ENCODE assay signal across 9 cellular contexts in the genomic region with DNA sequence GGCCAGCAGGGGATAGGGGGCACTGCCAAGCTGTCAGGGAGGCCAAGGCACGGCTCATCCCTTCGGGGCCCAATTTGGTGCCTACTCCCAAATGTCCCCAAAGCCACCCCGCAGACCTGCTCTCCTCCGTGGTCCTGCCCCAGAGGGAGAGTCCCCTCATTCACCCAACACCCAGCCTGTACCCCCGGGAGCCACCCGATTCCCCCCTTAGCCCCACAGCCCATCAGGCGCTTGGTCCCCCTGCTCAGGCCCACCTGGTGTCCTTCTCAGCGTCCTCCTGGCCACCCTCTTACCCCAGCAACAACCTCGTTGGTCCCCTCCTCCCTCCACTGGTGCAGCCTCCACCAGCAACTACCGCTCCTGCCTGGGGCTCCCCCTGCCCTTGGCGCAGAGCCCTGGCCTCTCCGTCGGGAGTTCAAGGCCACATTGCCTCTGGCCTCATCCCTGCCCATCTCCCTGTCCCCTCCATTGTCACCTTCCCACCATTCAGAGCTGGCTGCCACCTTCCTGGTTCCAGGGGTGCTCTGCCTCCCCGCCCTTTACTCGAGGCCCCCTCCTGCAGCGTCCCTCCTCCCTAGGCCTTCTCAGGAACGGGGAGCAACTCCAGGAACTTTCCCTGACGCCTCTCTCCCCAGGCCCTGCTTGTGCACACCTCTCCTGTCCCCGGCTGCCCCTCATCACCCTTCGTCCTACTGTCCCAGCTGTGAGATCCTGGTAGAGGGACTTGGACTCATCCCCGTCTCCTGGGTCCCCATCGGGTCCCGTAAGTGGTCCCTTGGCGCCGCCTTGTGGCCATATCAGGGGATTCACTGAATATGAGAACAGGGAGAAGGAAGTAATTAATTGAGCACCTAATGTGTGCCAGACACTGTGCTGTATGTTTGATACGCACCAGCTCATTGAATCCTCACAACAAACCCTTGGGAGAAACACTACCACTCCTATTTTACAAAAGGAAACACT.
DNase-seq lines count a peak whose midpoint lies in the region; ATAC-seq, FAIRE-seq and TF ChIP-seq lines count a peak whose summit lies in the region.
"Had no signal": no experiment of that assay in that cellular context is flagged by ENCODE, and none has a peak within 500 bp of the region (broad histone marks: within the 10 kb centered on the region; RNA-seq: fewer than 3 reads in every experiment).

No MANE protein-coding gene starts in this region.

- H3K9me2 ChIP-seq in DOHH2 (replicated peaks; ENCODE audit: control insufficient read depth, low read length), result no peaks in the 10 kb centered on the region

- POLR2A ChIA-PET in HepG2 (lab: Yijun Ruan, JAX), result no interaction called here

- ATAC-seq in HepG2 (peak; percentile 21), HG02610 (IDR thresholded peaks at IDR 0.05; ENCODE audit: unreplicated experiment) (no peak)
- ATAC-seq: naive thymus-derived CD8-positive, alpha-beta T cell had no signal

- no peak for FAIRE-seq in bronchial epithelial cell (lab: Jason Lieb, UNC)
- no peak for FAIRE-seq in HepG2 (lab: Jason Lieb, UNC)

- H3K27ac ChIP-seq in DOHH2 (ENCODE audit: low read depth, low read length) (no peak overlapping the region), HepG2 (ENCODE audit: extremely low read length, insufficient read depth, low read length) (no peak overlapping the region)

- no peak overlapping the region for H3K4me2 ChIP-seq in DOHH2 (ENCODE audit: low read length)
- no peak overlapping the region for H3K4me2 ChIP-seq in HepG2 (ENCODE audit: low read depth, low read length)

- H3K27me3 ChIP-seq in DOHH2 (ENCODE audit: control insufficient read depth, low read length) (no peaks in the 10 kb centered on the region), bronchial epithelial cell (ENCODE audit: control insufficient read depth, insufficient read depth, low read length) (no peaks in the 10 kb centered on the region), HepG2 (ENCODE audit: control insufficient read depth in 1 of 2, insufficient read depth in 2 of 2, low read length in 2 of 2) (peaks cover 0 to 12% of the 10 kb centered on the region in 2 experiments; a peak in 3 of 5 replicates)

- no peak; a peak in 1 of 4 replicates for TF ChIP-seq POLR2A in HepG2 (IDR thresholded peaks at IDR 0.05; ENCODE audit: insufficient read depth in 1 of 2, low read depth in 2 of 2, low read length in 2 of 2)

- H3K9ac ChIP-seq in HepG2 (ENCODE audit: insufficient read depth, low read depth, low read length), result no peak overlapping the region

- H3K4me1 ChIP-seq in DOHH2 (ENCODE audit: control insufficient read depth, low read length) (no peaks in the 10 kb centered on the region), HepG2 (ENCODE audit: insufficient read depth, low read length) (peaks cover 25% of the 10 kb centered on the region)

- intact Hi-C loops in HepG2 (cut with micrococcal nuclease; ENCODE audit: unreplicated experiment), result loop anchor here (2.0 kb wide), 1 partner anchor 64 kb away; no protein-coding TSS in a partner anchor

- H3K9me3 ChIP-seq in DOHH2 (ENCODE audit: control insufficient read depth, insufficient read depth, low read length) (no peaks in the 10 kb centered on the region), HepG2 (ENCODE audit: low read length) (no peaks in the 10 kb centered on the region)

- no peaks in the 10 kb centered on the region for H3F3A ChIP-seq in DOHH2 (ENCODE audit: control insufficient read depth, insufficient read depth)

- no peak for TF ChIP-seq EP300 in HepG2 (IDR thresholded peaks at IDR 0.05; ENCODE audit: low read depth in 2 of 2, low read length in 2 of 2)
- TF ChIP-seq EP300 in HepG2 (CRISPR knock-in tag; IDR thresholded peaks at IDR 0.05; ENCODE audit: borderline replicate concordance), result no peak

- WGBS in HepG2 (ENCODE audit: low lambda C conversion rate), result 48% methylated on average over 24 of the region's 26 CpGs

- peak; percentile 57 for TF ChIP-seq RAD21 in HepG2 (CRISPR knock-in tag; IDR thresholded peaks at IDR 0.05)

- in situ Hi-C loops in HepG2 (cut with HindIII; ENCODE audit: extremely low pct_ligation_motif_present, low pct_unique_long_range_greater_than_20kb), result no loop called here

- H3K4me3 ChIP-seq in DOHH2 (ENCODE audit: low read length) (no peak overlapping the region), bronchial epithelial cell (ENCODE audit: low read depth, low read length) (no peak overlapping the region), HepG2 (replicated peaks in 1 of 3; ENCODE audit: insufficient read depth in 1 of 3, low read depth in 2 of 3, low read length in 3 of 3) (no peak overlapping the region)

- TF ChIP-seq CTCF in DOHH2 (IDR thresholded peaks at IDR 0.05; ENCODE audit: low read depth, low read length, poor library complexity, severe bottlenecking) (peak; percentile 89), bronchial epithelial cell (IDR thresholded peaks at IDR 0.05; ENCODE audit: insufficient read depth, low read length, severe bottlenecking) (peak; percentile 61), HepG2 (CRISPR knock-in tag; IDR thresholded peaks at IDR 0.05) (peak; percentile 79)

- H3K79me2 ChIP-seq in DOHH2 (ENCODE audit: control insufficient read depth, low read length), result no peaks in the 10 kb centered on the region
- H3K79me2 ChIP-seq in HepG2 (ENCODE audit: insufficient read depth, low read length), result no peaks in the 10 kb centered on the region

- no peak overlapping the region for H2AFZ ChIP-seq in HepG2 (ENCODE audit: low read length)

- no peaks in the 10 kb centered on the region for H3K36me3 ChIP-seq in DOHH2 (ENCODE audit: control insufficient read depth, low read length)
- H3K36me3 ChIP-seq in bronchial epithelial cell (ENCODE audit: control insufficient read depth, insufficient read depth, low read length), result no peaks in the 10 kb centered on the region
- H3K36me3 ChIP-seq in HepG2 (replicated peaks in 1 of 2; ENCODE audit: control insufficient read depth in 1 of 2, insufficient read depth in 2 of 2, low read length in 2 of 2), result peaks cover 4 to 7% of the 10 kb centered on the region in 2 experiments; a peak in 3 of 5 replicates

- H4K20me1 ChIP-seq in DOHH2 (ENCODE audit: control insufficient read depth, insufficient read depth, low read depth, low read length), result 0 out of 2 replicates have a peak, but pooled peaks cover 3% of the 10 kb centered on the region
- H4K20me1 ChIP-seq in HepG2 (ENCODE audit: insufficient read depth, low read length), result no peaks in the 10 kb centered on the region; the same call in 1 of the 2 replicates

- BruUV-seq in HepG2 (replicated peaks; lab: Mats Ljungman, UMichigan), result no TSS peak

- CTCF ChIA-PET in HepG2 (lab: Yijun Ruan, JAX; ENCODE audit: low intra/inter-chr PET ratio, low total read pairs), result interaction anchor here (1.1 to 1.4 kb wide), 2 partner anchors 87 to 225 kb away, joined by 4 read pairs; no protein-coding TSS in a partner anchor

- peak; percentile 82 for DNase-seq in HuH-7 (ENCODE audit: low spot score)
- DNase-seq in T-helper 9 cell, result peak; percentile 11
- DNase-seq in bronchial epithelial cell (ENCODE audit: low read depth), result no peak
- peak; percentile 49 for DNase-seq in HepG2 (ENCODE audit: low spot score)
- peak; percentile 37 to 43 for DNase-seq in stimulated activated CD8-positive, alpha-beta memory T cell treated with anti-CD3 and anti-CD28 coated beads, Interleukin-7, amount 100 ng/mL, for 48 hours (ENCODE audit: extremely low read depth in 1 of 2, low read depth in 1 of 2)
- DNase-seq in mesenteric fat pad (ENCODE audit: low spot score), result no peak

TF ChIP-seq in HepG2, 621 proteins besides CTCF, POLR2A, EP300 and RAD21 (continues in another document):
- TF ChIP-seq MIER3 (CRISPR knock-in tag; IDR thresholded peaks at IDR 0.05; ENCODE audit: borderline replicate concordance) (no peak), EHMT2 (IDR thresholded peaks at IDR 0.05; ENCODE audit: borderline replicate concordance, low read depth, low read length) (no peak), ZFYVE20 (CRISPR knock-in tag; IDR thresholded peaks at IDR 0.05; ENCODE audit: borderline replicate concordance, low read depth) (no peak)
- TF ChIP-seq, protein P1, sequence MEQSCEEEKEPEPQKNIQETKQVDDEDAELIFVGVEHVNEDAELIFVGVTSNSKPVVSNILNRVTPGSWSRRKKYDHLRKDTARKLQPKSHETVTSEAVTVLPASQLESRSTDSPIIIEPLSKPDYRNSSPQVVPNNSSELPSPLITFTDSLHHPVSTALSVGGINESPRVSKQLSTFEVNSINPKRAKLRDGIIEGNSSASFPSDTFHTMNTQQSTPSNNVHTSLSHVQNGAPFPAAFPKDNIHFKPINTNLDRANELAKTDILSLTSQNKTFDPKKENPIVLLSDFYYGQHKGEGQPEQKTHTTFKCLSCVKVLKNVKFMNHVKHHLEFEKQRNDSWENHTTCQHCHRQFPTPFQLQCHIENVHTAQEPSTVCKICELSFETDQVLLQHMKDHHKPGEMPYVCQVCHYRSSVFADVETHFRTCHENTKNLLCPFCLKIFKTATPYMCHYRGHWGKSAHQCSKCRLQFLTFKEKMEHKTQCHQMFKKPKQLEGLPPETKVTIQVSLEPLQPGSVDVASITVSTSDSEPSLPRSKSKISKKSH (CRISPR knock-in tag; IDR thresholded peaks at IDR 0.05; ENCODE audit: borderline replicate concordance), result 0 out of 2 replicates have a peak, but pooled peaks have one; percentile 14
- TF ChIP-seq, protein P2, sequence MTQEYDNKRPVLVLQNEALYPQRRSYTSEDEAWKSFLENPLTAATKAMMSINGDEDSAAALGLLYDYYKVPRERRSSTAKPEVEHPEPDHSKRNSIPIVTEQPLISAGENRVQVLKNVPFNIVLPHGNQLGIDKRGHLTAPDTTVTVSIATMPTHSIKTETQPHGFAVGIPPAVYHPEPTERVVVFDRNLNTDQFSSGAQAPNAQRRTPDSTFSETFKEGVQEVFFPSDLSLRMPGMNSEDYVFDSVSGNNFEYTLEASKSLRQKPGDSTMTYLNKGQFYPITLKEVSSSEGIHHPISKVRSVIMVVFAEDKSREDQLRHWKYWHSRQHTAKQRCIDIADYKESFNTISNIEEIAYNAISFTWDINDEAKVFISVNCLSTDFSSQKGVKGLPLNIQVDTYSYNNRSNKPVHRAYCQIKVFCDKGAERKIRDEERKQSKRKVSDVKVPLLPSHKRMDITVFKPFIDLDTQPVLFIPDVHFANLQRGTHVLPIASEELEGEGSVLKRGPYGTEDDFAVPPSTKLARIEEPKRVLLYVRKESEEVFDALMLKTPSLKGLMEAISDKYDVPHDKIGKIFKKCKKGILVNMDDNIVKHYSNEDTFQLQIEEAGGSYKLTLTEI (CRISPR knock-in tag; conservative IDR thresholded peaks at IDR 0.05), result no peak

Comparison
In these comparisons a context has a peak if more than half of its experiments do, and no peak if none do; other contexts are left out.
1. DNase-seq: peak in HuH-7 (single experiment), T-helper 9 cell (single experiment), HepG2 (single experiment) and stimulated activated CD8-positive, alpha-beta memory T cell treated with anti-CD3 and anti-CD28 coated beads, Interleukin-7, amount 100 ng/mL, for 48 hours (2 of 2); none in bronchial epithelial cell (single experiment) and mesenteric fat pad (single experiment).
2. Peak in every context shown above with its lines, with median percentiles within 50 percentile points of each other: CTCF ChIP-seq.